In genomic region chr2:28134262-28134812, GRCh38 we compare ENCODE assay signal across 11 cellular contexts.
DNase-seq lines count a peak whose midpoint lies in the region; ATAC-seq and TF ChIP-seq lines count a peak whose summit lies in the region.
"Had no signal": no experiment of that assay in that cellular context is flagged by ENCODE, and none has a peak within 500 bp of the region (broad histone marks: within the 10 kb centered on the region; RNA-seq: fewer than 3 reads in every experiment).

No MANE protein-coding gene starts in this region.

- H3K4ac ChIP-seq in neuronal stem cell (ENCODE audit: low read length), result no peak overlapping the region

- H3K18ac ChIP-seq in neuronal stem cell (ENCODE audit: low read length), result no peak overlapping the region

- H3K79me2 ChIP-seq in GM23248 (ENCODE audit: insufficient read depth), result no peaks in the 10 kb centered on the region

- in situ Hi-C loops in GM23248 (cut with MboI), result no loop called here

- no peaks in the 10 kb centered on the region for H3K9me2 ChIP-seq in GM23248 (ENCODE audit: insufficient read depth)

- peaks cover 20% of the 10 kb centered on the region for H3K4me1 Mint-ChIP-seq in CD14-positive monocyte

- H2AK5ac ChIP-seq in neuronal stem cell (ENCODE audit: low read depth, low read length), result no peak overlapping the region

- intact Hi-C loops in CD14-positive monocyte (cut with micrococcal nuclease) (no loop called here), lower lobe of right lung (cut with DNase I) (no loop called here)

- peaks cover 28 to 30% of the 10 kb centered on the region in 2 donors for H3K36me3 Mint-ChIP-seq in CD14-positive monocyte
- peaks cover 0 to 5% of the 10 kb centered on the region in 2 donors for H3K36me3 Mint-ChIP-seq in activated naive CD4-positive, alpha-beta T cell treated with anti-CD3 and anti-CD28 coated beads, Interleukin-2, amount 50 U/mL, for 72 hours

- H3F3A ChIP-seq in GM23248 (ENCODE audit: insufficient read depth), result peaks cover 25% of the 10 kb centered on the region

- H2AFZ ChIP-seq in neuronal stem cell (ENCODE audit: low read length) (no peak overlapping the region), GM23248 (no peak overlapping the region)

- H3K36me3 ChIP-seq in HEK293 (ENCODE audit: control insufficient read depth in 2 of 2, insufficient read depth in 1 of 2, low read length in 2 of 2) (no peaks in the 10 kb centered on the region), lower lobe of right lung (no peaks in the 10 kb centered on the region), neuronal stem cell (replicated peaks in 1 of 2; ENCODE audit: control insufficient read depth in 2 of 2, insufficient read depth in 2 of 2, low read length in 2 of 2) (no peaks in the 10 kb centered on the region), GM23248 (ENCODE audit: low read depth) (no peaks in the 10 kb centered on the region)

- no peak overlapping the region for H4K8ac ChIP-seq in neuronal stem cell (ENCODE audit: low read depth, low read length)

- H3K4me3 Mint-ChIP-seq in CD14-positive monocyte, result no peak overlapping the region
- H3K4me3 Mint-ChIP-seq: activated B cell treated with CpG ODN at 0.5 μM for 24 hours; dendritic cell treated with granulocyte-macrophage colony-stimulating factor and Interleukin-4, amounts not matched to agents 40 ng/mL and 50 ng/mL, for 4 days had no signal

- no peak overlapping the region for H2BK120ac ChIP-seq in neuronal stem cell (ENCODE audit: low read depth, low read length)

- H3K9ac ChIP-seq in neuronal stem cell (ENCODE audit: low read depth, low read length, poor library complexity), result no peak overlapping the region
- no peak overlapping the region for H3K9ac ChIP-seq in GM23248

- no peak overlapping the region for H3K4me3 ChIP-seq in HEK293 (ENCODE audit: low read depth, low read length)
- H3K4me3 ChIP-seq in lower lobe of right lung, result no peak overlapping the region
- no peak overlapping the region for H3K4me3 ChIP-seq in neuronal stem cell (ENCODE audit: low read length in 2 of 2)
- no peak overlapping the region for H3K4me3 ChIP-seq in GM23248

- H2BK12ac ChIP-seq in neuronal stem cell (ENCODE audit: low read length), result no peak overlapping the region

- POLR2A ChIA-PET in HEK293 (lab: Yijun Ruan, JAX), result interaction anchor here (0.6 kb wide), 1 partner anchor 15 kb away, joined by 3 read pairs; no protein-coding TSS in a partner anchor

- peaks cover 10% of the 10 kb centered on the region for H3K4me1 ChIP-seq in HEK293 (ENCODE audit: control insufficient read depth, insufficient read depth, low read length)
- peaks cover 23% of the 10 kb centered on the region for H3K4me1 ChIP-seq in lower lobe of right lung
- H3K4me1 ChIP-seq in neuronal stem cell (ENCODE audit: control insufficient read depth in 2 of 2, insufficient read depth in 1 of 2, low read depth in 1 of 2, low read length in 2 of 2), result peaks cover 0 to 11% of the 10 kb centered on the region in 2 donors
- peaks cover 26% of the 10 kb centered on the region for H3K4me1 ChIP-seq in GM23248 (ENCODE audit: insufficient read depth)

- no peaks in the 10 kb centered on the region for H4K20me1 ChIP-seq in GM23248 (ENCODE audit: insufficient read depth)

- H3K14ac ChIP-seq in neuronal stem cell (ENCODE audit: low read length), result no peak overlapping the region

- DNase-seq in CD14-positive monocyte (ENCODE audit: low spot score) (no peak), lower lobe of right lung (peak; percentile 52), SHP77 treated with DMSO at 0.1 percent for 48 hours (lab: John Stamatoyannopoulos, UW) (no peak), neuronal stem cell (ENCODE audit: low spot score) (no peak), nucleus accumbens (lab: John Stamatoyannopoulos, UW) (no peak), GM23248 (no peak)
- no peak for DNase-seq in activated naive CD4-positive, alpha-beta T cell treated with anti-CD3 and anti-CD28 coated beads, Interleukin-2, amount 50 U/mL, for 72 hours (ENCODE audit: low spot score in 2 of 2)
- DNase-seq: activated B cell treated with CpG ODN at 0.5 μM for 24 hours, NCI-H2171 treated with DMSO at 0.1 percent for 48 hours had no signal

- H3K27me3 ChIP-seq in lower lobe of right lung (ENCODE audit: low read depth), result no peaks in the 10 kb centered on the region
- H3K27me3 ChIP-seq in neuronal stem cell (ENCODE audit: control insufficient read depth in 3 of 3, insufficient read depth in 3 of 3, low read depth in 1 of 3, low read length in 3 of 3), result no peaks in the 10 kb centered on the region
- no peaks in the 10 kb centered on the region for H3K27me3 ChIP-seq in GM23248 (replicated peaks; ENCODE audit: insufficient read depth)

- WGBS in neuronal stem cell (ENCODE audit: extremely low coverage in 2 of 2, insufficient read length in 2 of 2, insufficient replicate concordance in 1 of 2), 2 donors, result no CpG with 5 or more reads among the region's 4 CpGs
- WGBS in GM23248 (ENCODE audit: low coverage in 1 of 2, low lambda C conversion rate in 2 of 2, missing lambda C conversion rate in 2 of 2), 2 experiments, result 87 to 88% methylated on average over 4 of the region's 4 CpGs

- no peak for TF ChIP-seq CTCF in CD14-positive monocyte (IDR thresholded peaks at IDR 0.05)
- no peak for TF ChIP-seq CTCF in HEK293 (tag by site-specific recombination; IDR thresholded peaks at IDR 0.05)
- no peak for TF ChIP-seq CTCF in lower lobe of right lung (IDR thresholded peaks at IDR 0.05)

- H2BK15ac ChIP-seq in neuronal stem cell (ENCODE audit: low read length), result no peak overlapping the region

- no peaks in the 10 kb centered on the region for H3K79me1 ChIP-seq in neuronal stem cell (ENCODE audit: low read depth, low read length)

- H3K9me3 ChIP-seq in HEK293 (ENCODE audit: control insufficient read depth, insufficient read depth, low read depth, low read length) (no peaks in the 10 kb centered on the region), lower lobe of right lung (no peaks in the 10 kb centered on the region), neuronal stem cell (replicated peaks in 1 of 2; ENCODE audit: control insufficient read depth in 2 of 2, insufficient read depth in 1 of 2, low read depth in 1 of 2, low read length in 2 of 2) (no peaks in the 10 kb centered on the region), GM23248 (ENCODE audit: low read depth) (no peaks in the 10 kb centered on the region)

- CTCF ChIA-PET in HEK293 (lab: Yijun Ruan, JAX), result no interaction called here

- no peak overlapping the region for H4K91ac ChIP-seq in neuronal stem cell (ENCODE audit: low read depth, low read length, poor library complexity)

- H2BK5ac ChIP-seq in neuronal stem cell (ENCODE audit: low read length), result no peak overlapping the region

- ATAC-seq in activated naive CD4-positive, alpha-beta T cell treated with anti-CD3 and anti-CD28 coated beads, Interleukin-2, amount 50 U/mL, for 72 hours, result peak in 1 of 2 donors; percentile 68
- peak; percentile 96 for ATAC-seq in lower lobe of right lung

- peaks cover 0 to 3% (median 0%) of the 10 kb centered on the region in 3 donors for H3K27me3 Mint-ChIP-seq in CD14-positive monocyte (ENCODE audit: low read depth in 3 of 3)
- H3K27me3 Mint-ChIP-seq: activated B cell treated with CpG ODN at 0.5 μM for 24 hours; dendritic cell treated with granulocyte-macrophage colony-stimulating factor and Interleukin-4, amounts not matched to agents 40 ng/mL and 50 ng/mL, for 4 days had no signal

- no peak overlapping the region for H3K23ac ChIP-seq in neuronal stem cell (ENCODE audit: low read depth, low read length, poor library complexity)

- H3K4me2 ChIP-seq in neuronal stem cell (ENCODE audit: insufficient read depth, low read length, poor library complexity, severe bottlenecking) (no peak overlapping the region), GM23248 (ENCODE audit: unreplicated experiment) (no peak overlapping the region)

- H3K9me3 Mint-ChIP-seq in CD14-positive monocyte, result peaks cover 0 to 3% (median 0%) of the 10 kb centered on the region in 7 donors
- H3K9me3 Mint-ChIP-seq in activated naive CD4-positive, alpha-beta T cell treated with anti-CD3 and anti-CD28 coated beads, Interleukin-2, amount 50 U/mL, for 72 hours, result no peaks in the 10 kb centered on the region
- H3K9me3 Mint-ChIP-seq: activated B cell treated with CpG ODN at 0.5 μM for 24 hours; dendritic cell treated with granulocyte-macrophage colony-stimulating factor and Interleukin-4, amounts not matched to agents 40 ng/mL and 50 ng/mL, for 4 days had no signal

- peak overlapping the region in 5 of 7 donors; percentile 15 to 89 (median 76) for H3K27ac Mint-ChIP-seq in CD14-positive monocyte
- peak overlapping the region; percentile 44 to 58 for H3K27ac Mint-ChIP-seq in activated naive CD4-positive, alpha-beta T cell treated with anti-CD3 and anti-CD28 coated beads, Interleukin-2, amount 50 U/mL, for 72 hours
- H3K27ac Mint-ChIP-seq: activated B cell treated with CpG ODN at 0.5 μM for 24 hours; dendritic cell treated with granulocyte-macrophage colony-stimulating factor and Interleukin-4, amounts not matched to agents 40 ng/mL and 50 ng/mL, for 4 days had no signal

- H3K27ac ChIP-seq in HEK293 (ENCODE audit: extremely low read depth, low read depth, low read length) (no peak overlapping the region), lower lobe of right lung (peak overlapping the region; percentile 33), neuronal stem cell (replicated peaks; ENCODE audit: low read length) (no peak overlapping the region), GM23248 (no peak overlapping the region)

TF ChIP-seq in HEK293, 187 proteins besides CTCF, POLR2A, EP300 and RAD21 (continues in another document):
- TF ChIP-seq PRDM4 (tag by site-specific recombination; IDR thresholded peaks at IDR 0.05) (peak; percentile 78), ZNF350 (tag by site-specific recombination; IDR thresholded peaks at IDR 0.05) (no peak), ZNF311 (tag by site-specific recombination; IDR thresholded peaks at IDR 0.05; ENCODE audit: borderline replicate concordance) (no peak)
